In the genomic region with DNA sequence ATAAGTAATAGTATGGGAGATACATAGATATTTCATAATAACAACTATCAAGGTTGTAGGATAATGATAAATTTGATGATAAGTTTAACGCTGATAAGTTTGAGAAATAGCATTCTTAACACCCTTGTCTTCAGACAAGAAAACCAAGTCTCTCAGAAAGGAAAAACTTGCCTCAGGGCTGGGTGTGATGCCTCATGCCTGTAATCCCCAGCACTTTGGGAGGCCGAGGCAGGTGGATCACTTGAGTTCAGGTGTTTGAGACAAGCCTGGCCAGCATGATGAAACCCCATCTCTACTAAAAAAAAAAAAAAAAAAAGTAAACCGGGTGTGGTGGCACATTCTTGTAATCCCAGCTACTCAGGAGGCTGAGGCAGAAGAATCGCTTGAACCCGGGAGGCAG, we compare ENCODE assay signal across 27 cellular contexts.
"Had no signal": no experiment of that assay in that cellular context is flagged by ENCODE, and none has a peak within 500 bp of the region (broad histone marks: within the 10 kb centered on the region; RNA-seq: fewer than 3 reads in every experiment).

No MANE protein-coding gene starts in this region.

- H3K27ac Mint-ChIP-seq: stimulated activated effector memory CD8-positive, alpha-beta T cell treated with anti-CD3 and anti-CD28 coated beads, Interleukin-12 subunit alpha, Interleukin-12 subunit beta, amount 100 ng/mL, for 72 hours; stimulated activated memory B cell treated with anti-CD40 and anti-IgM and Interleukin-4, amounts not matched to agents 10 μg/mL and 1 μg/mL and 100 μg/mL, for 72 hours; stimulated activated naive B cell treated with anti-CD40 and anti-IgM and Interleukin-4, amounts not matched to agents 10 μg/mL and 1 μg/mL and 100 μg/mL, for 72 hours; stimulated activated naive CD8-positive, alpha-beta T cell treated with anti-CD3 and anti-CD28 coated beads, Interleukin-15, amount 100 ng/mL, for 72 hours; stimulated activated naive CD8-positive, alpha-beta T cell treated with anti-CD3 and anti-CD28 coated beads, Interleukin-15, Interleukin-2, amounts not matched to agents 100 ng/mL and 50 ng/mL, for 24 hours had no signal

- H3K4me1 ChIP-seq: stomach, suprapubic skin, testis, thyroid gland, tibial artery, tibial nerve, transverse colon, upper lobe of left lung, upper lobe of right lung, uterus, vagina had no signal

- DNase-seq: stimulated activated CD4-positive, alpha-beta T cell treated with anti-CD3 and anti-CD28 coated beads, Interleukin-2, amount 100 ng/mL, for 24 hours; stimulated activated CD4-positive, alpha-beta T cell treated with anti-CD3 and anti-CD28 coated beads, Interleukin-2, amount 100 ng/mL, for 48 hours; stimulated activated CD4-positive, alpha-beta T cell treated with anti-CD3 and anti-CD28 coated beads, Interleukin-4, amount 100 ng/mL, for 1 hour; stimulated activated CD4-positive, alpha-beta T cell treated with anti-CD3 and anti-CD28 coated beads, Interleukin-4, amount 100 ng/mL, for 24 hours; stimulated activated CD4-positive, alpha-beta T cell treated with anti-CD3 and anti-CD28 coated beads, Interleukin-4, amount 100 ng/mL, for 4 hours; stimulated activated CD8-positive, alpha-beta memory T cell treated with anti-CD3 and anti-CD28 coated beads, Interleukin-4, amount 100 ng/mL, for 48 hours; stimulated activated naive B cell treated with anti-CD40 and anti-IgM and Interleukin-4, amounts not matched to agents 10 μg/mL and 1 μg/mL and 100 μg/mL, for 72 hours; stimulated activated naive CD4-positive, alpha-beta T cell; stimulated activated naive CD4-positive, alpha-beta T cell treated with Interleukin-2 at 50 U/mL for 16 hours; stimulated activated naive CD8-positive, alpha-beta T cell treated with anti-CD3 and anti-CD28 coated beads, Interleukin-15, amount 100 ng/mL, for 72 hours; stimulated activated naive CD8-positive, alpha-beta T cell treated with anti-CD3 and anti-CD28 coated beads, Interleukin-15, Interleukin-2, amounts not matched to agents 100 U/mL and 50 U/mL, for 24 hours; stomach; substantia nigra; testis; thyroid gland; tibial artery; transverse colon; upper lobe of left lung; upper lobe of right lung; uterus had no signal

- H3K27me3 Mint-ChIP-seq: stimulated activated memory B cell treated with anti-CD40 and anti-IgM and Interleukin-4, amounts not matched to agents 10 μg/mL and 1 μg/mL and 100 μg/mL, for 72 hours; stimulated activated naive B cell treated with anti-CD40 and anti-IgM and Interleukin-4, amounts not matched to agents 10 μg/mL and 1 μg/mL and 100 μg/mL, for 72 hours had no signal

- H3K36me3 ChIP-seq: stomach, suprapubic skin, thoracic aorta, thyroid gland, tibial artery, tibial nerve, transverse colon, upper lobe of left lung, upper lobe of right lung, uterus, vagina had no signal

- H3K36me3 Mint-ChIP-seq: stimulated activated effector memory CD8-positive, alpha-beta T cell treated with anti-CD3 and anti-CD28 coated beads, Interleukin-12 subunit alpha, Interleukin-12 subunit beta, amount 100 ng/mL, for 72 hours; stimulated activated memory B cell treated with anti-CD40 and anti-IgM and Interleukin-4, amounts not matched to agents 10 μg/mL and 1 μg/mL and 100 μg/mL, for 72 hours; stimulated activated naive B cell treated with anti-CD40 and anti-IgM and Interleukin-4, amounts not matched to agents 10 μg/mL and 1 μg/mL and 100 μg/mL, for 72 hours had no signal

- H3K9me3 ChIP-seq: stomach, suprapubic skin, testis, thoracic aorta, thyroid gland, tibial artery, transverse colon, upper lobe of left lung, upper lobe of right lung, uterus, vagina had no signal

- H3K4me3 Mint-ChIP-seq: stimulated activated effector memory CD8-positive, alpha-beta T cell treated with anti-CD3 and anti-CD28 coated beads, Interleukin-12 subunit alpha, Interleukin-12 subunit beta, amount 100 ng/mL, for 72 hours; stimulated activated memory B cell treated with anti-CD40 and anti-IgM and Interleukin-4, amounts not matched to agents 10 μg/mL and 1 μg/mL and 100 μg/mL, for 72 hours; stimulated activated naive B cell treated with anti-CD40 and anti-IgM and Interleukin-4, amounts not matched to agents 10 μg/mL and 1 μg/mL and 100 μg/mL, for 72 hours; stimulated activated naive CD8-positive, alpha-beta T cell treated with anti-CD3 and anti-CD28 coated beads, Interleukin-15, amount 100 ng/mL, for 72 hours; stimulated activated naive CD8-positive, alpha-beta T cell treated with anti-CD3 and anti-CD28 coated beads, Interleukin-15, Interleukin-2, amounts not matched to agents 100 ng/mL and 50 ng/mL, for 24 hours had no signal

- H3K4me1 Mint-ChIP-seq: stimulated activated effector memory CD8-positive, alpha-beta T cell treated with anti-CD3 and anti-CD28 coated beads, Interleukin-12 subunit alpha, Interleukin-12 subunit beta, amount 100 ng/mL, for 72 hours; stimulated activated memory B cell treated with anti-CD40 and anti-IgM and Interleukin-4, amounts not matched to agents 10 μg/mL and 1 μg/mL and 100 μg/mL, for 72 hours; stimulated activated naive B cell treated with anti-CD40 and anti-IgM and Interleukin-4, amounts not matched to agents 10 μg/mL and 1 μg/mL and 100 μg/mL, for 72 hours; stimulated activated naive CD8-positive, alpha-beta T cell treated with anti-CD3 and anti-CD28 coated beads, Interleukin-15, amount 100 ng/mL, for 72 hours had no signal

- H3K27me3 ChIP-seq: stomach, suprapubic skin, testis, thyroid gland, tibial artery, tibial nerve, transverse colon, upper lobe of left lung, upper lobe of right lung, uterus, vagina had no signal

- ATAC-seq: stimulated activated effector memory CD8-positive, alpha-beta T cell treated with anti-CD3 and anti-CD28 coated beads, Interleukin-12 subunit alpha, Interleukin-12 subunit beta, amount 100 ng/mL, for 72 hours; stimulated activated memory B cell treated with anti-CD40 and anti-IgM and Interleukin-4, amounts not matched to agents 10 μg/mL and 1 μg/mL and 100 μg/mL, for 72 hours; stimulated activated naive B cell treated with anti-CD40 and anti-IgM and Interleukin-4, amounts not matched to agents 10 μg/mL and 1 μg/mL and 100 μg/mL, for 72 hours; stimulated activated naive CD8-positive, alpha-beta T cell treated with anti-CD3 and anti-CD28 coated beads, Interleukin-15, amount 100 ng/mL, for 72 hours; stimulated activated naive CD8-positive, alpha-beta T cell treated with anti-CD3 and anti-CD28 coated beads, Interleukin-15, Interleukin-2, amounts not matched to agents 100 U/mL and 50 U/mL, for 24 hours; upper lobe of right lung had no signal

- H3K4me3 ChIP-seq: stomach, suprapubic skin, testis, thoracic aorta, thyroid gland, tibial artery, tibial nerve, transverse colon, upper lobe of left lung, upper lobe of right lung, uterus, vagina had no signal

- H3K27ac ChIP-seq: stomach, suprapubic skin, testis, thoracic aorta, thyroid gland, tibial artery, tibial nerve, transverse colon, upper lobe of left lung, upper lobe of right lung, uterus, vagina had no signal

- H3K9me3 Mint-ChIP-seq: stimulated activated naive B cell treated with anti-CD40 and anti-IgM and Interleukin-4, amounts not matched to agents 10 μg/mL and 1 μg/mL and 100 μg/mL, for 72 hours; stimulated activated naive CD8-positive, alpha-beta T cell treated with anti-CD3 and anti-CD28 coated beads, Interleukin-15, Interleukin-2, amounts not matched to agents 100 ng/mL and 50 ng/mL, for 24 hours had no signal
